In genomic region chr12:83826112-83826511, GRCh38 we compare ENCODE assay signal across 9 cellular contexts.
A peak's percentile ranks its signal among the peaks of the same experiment; 100 is the strongest.
DNase-seq lines count a peak whose midpoint lies in the region; ATAC-seq, FAIRE-seq and TF ChIP-seq lines count a peak whose summit lies in the region.
"Had no signal": no experiment of that assay in that cellular context is flagged by ENCODE, and none has a peak within 500 bp of the region (broad histone marks: within the 10 kb centered on the region; RNA-seq: fewer than 3 reads in every experiment).

No MANE protein-coding gene starts in this region.

- no peaks in the 10 kb centered on the region for H3K79me1 ChIP-seq in IMR-90 (ENCODE audit: low read depth in 1 of 2, low read length in 2 of 2)

- dilution Hi-C loops in IMR-90 (cut with HindIII; ENCODE audit: low sequenced_read_pairs, unreplicated experiment): no loop called here

- TF ChIP-seq CTCF in IMR-90 (conservative IDR thresholded peaks at IDR 0.05; ENCODE audit: low read depth, low read length) (peak; percentile 56), HepG2 (CRISPR knock-in tag; IDR thresholded peaks at IDR 0.05) (peak; percentile 38; the same call in 1 of the 2 replicates)

- H3K9me1 ChIP-seq in IMR-90 (ENCODE audit: insufficient read depth, low read length): no peaks in the 10 kb centered on the region

- H4K8ac ChIP-seq in IMR-90 (ENCODE audit: low read depth in 2 of 2, low read length in 2 of 2): no peak overlapping the region

- CTCF ChIA-PET in IMR-90 (lab: Yijun Ruan, JAX) (interaction anchor here (0.6 to 1.5 kb wide), 5 partner anchors 570 to 1140 kb away, joined by 3 to 5 read pairs (median 3); no protein-coding TSS in a partner anchor), HepG2 (lab: Yijun Ruan, JAX; ENCODE audit: low intra/inter-chr PET ratio, low total read pairs) (no interaction called here)

- TF ChIP-seq RAD21 in IMR-90 (IDR thresholded peaks at IDR 0.05; ENCODE audit: low read length) (peak; percentile 52), HepG2 (CRISPR knock-in tag; IDR thresholded peaks at IDR 0.05) (no peak)

- POLR2A ChIA-PET in IMR-90 (lab: Charles Lee; ENCODE audit: unreplicated experiment): no interaction called here
- POLR2A ChIA-PET in HepG2 (lab: Yijun Ruan, JAX): no interaction called here

- no peaks in the 10 kb centered on the region for H3K36me3 Mint-ChIP-seq in activated naive CD8-positive, alpha-beta T cell treated with anti-CD3 and anti-CD28 coated beads, Interleukin-2, amount 50 U/mL, for 24 hours (ENCODE audit: low read depth)

- H3K4me2 ChIP-seq in IMR-90 (ENCODE audit: low read depth, low read length) (no peak overlapping the region), HepG2 (ENCODE audit: low read depth, low read length) (no peak overlapping the region)

- no peak for FAIRE-seq in HepG2 (lab: Jason Lieb, UNC)

- H4K5ac ChIP-seq in IMR-90 (ENCODE audit: low read depth, low read length): no peak overlapping the region

- H3K27me3 Mint-ChIP-seq in activated naive CD8-positive, alpha-beta T cell treated with anti-CD3 and anti-CD28 coated beads, Interleukin-2, amount 50 U/mL, for 24 hours: no peaks in the 10 kb centered on the region
- H3K27me3 Mint-ChIP-seq: dendritic cell treated with granulocyte-macrophage colony-stimulating factor and Interleukin-4, amounts not matched to agents 40 ng/mL and 50 ng/mL, for 4 days had no signal

- TF ChIP-seq POLR2A in IMR-90 (IDR thresholded peaks at IDR 0.05; ENCODE audit: low read depth, low read length) (no peak), HepG2 (IDR thresholded peaks at IDR 0.05; ENCODE audit: insufficient read depth in 1 of 2, low read depth in 2 of 2, low read length in 2 of 2) (no peak)

- H3K4me3 ChIP-seq in IMR-90 (ENCODE audit: insufficient read depth, low read depth, low read length) (no peak overlapping the region), HepG2 (replicated peaks in 1 of 3; ENCODE audit: insufficient read depth in 1 of 3, low read depth in 2 of 3, low read length in 3 of 3) (no peak overlapping the region)

- no peak overlapping the region for H2BK120ac ChIP-seq in IMR-90 (ENCODE audit: low read depth, low read length)

- H3K4me1 Mint-ChIP-seq in activated naive CD8-positive, alpha-beta T cell treated with anti-CD3 and anti-CD28 coated beads, Interleukin-2, amount 50 U/mL, for 24 hours: no peaks in the 10 kb centered on the region

- no peak overlapping the region for H3K23ac ChIP-seq in IMR-90 (ENCODE audit: low read depth, low read length)

- H4K91ac ChIP-seq in IMR-90 (ENCODE audit: insufficient read depth, low read depth, low read length): no peak overlapping the region

- TF ChIP-seq EP300 in HepG2 (IDR thresholded peaks at IDR 0.05; ENCODE audit: low read depth in 2 of 2, low read length in 2 of 2) (no peak), HepG2 (CRISPR knock-in tag; IDR thresholded peaks at IDR 0.05; ENCODE audit: borderline replicate concordance) (no peak)

- no peak overlapping the region; the same call in 1 of the 2 replicates for H2BK20ac ChIP-seq in IMR-90 (ENCODE audit: low read depth, low read length)

- no peak overlapping the region for H3K4ac ChIP-seq in IMR-90 (ENCODE audit: low read depth, low read length)

- intact Hi-C loops in IMR-90 (cut with micrococcal nuclease): loop anchor here (1.0 kb wide), 4 partner anchors 572 to 1140 kb away; partner anchors contain the start of gene TMTC2
- intact Hi-C loops in HepG2 (cut with micrococcal nuclease; ENCODE audit: unreplicated experiment): loop anchor here (1.0 kb wide), 1 partner anchor 677 kb away; no protein-coding TSS in a partner anchor

- ATAC-seq in GM21723 (IDR thresholded peaks at IDR 0.05; ENCODE audit: unreplicated experiment) (peak; percentile 87), IMR-90 (ENCODE audit: low read depth) (peak; percentile 89), HepG2 (peak; percentile 62)
- ATAC-seq in activated naive CD8-positive, alpha-beta T cell treated with anti-CD3 and anti-CD28 coated beads, Interleukin-2, amount 50 U/mL, for 24 hours: peak; percentile 61

- no peak overlapping the region for H3K14ac ChIP-seq in IMR-90 (replicated peaks; ENCODE audit: low read depth, low read length)

- no TSS peak for BruUV-seq in IMR-90 (replicated peaks; lab: Mats Ljungman, UMichigan)
- BruUV-seq in HepG2 (replicated peaks; lab: Mats Ljungman, UMichigan): no TSS peak

- no peak overlapping the region for H3K56ac ChIP-seq in IMR-90 (ENCODE audit: extremely low read depth, insufficient read depth, low read length)

- DNase-seq in activated naive CD4-positive, alpha-beta T cell treated with Interleukin-2 at 50 U/mL for 16 hours: peak; percentile 3
- DNase-seq in activated naive CD4-positive, alpha-beta T cell (lab: John Stamatoyannopoulos, UW): no peak
- peak; percentile 28 for DNase-seq in IMR-90
- peak; percentile 39 for DNase-seq in activated naive CD8-positive, alpha-beta T cell treated with anti-CD3 and anti-CD28 coated beads, Interleukin-2, amount 50 U/mL, for 24 hours
- no peak for DNase-seq in HepG2 (ENCODE audit: low spot score)
- no peak for DNase-seq in cortex of kidney (lab: John Stamatoyannopoulos, UW)
- DNase-seq in dermis blood vessel endothelial cell: no peak

- H2BK5ac ChIP-seq in IMR-90 (ENCODE audit: low read depth, low read length, poor library complexity, severe bottlenecking): no peak overlapping the region

- H3K9me3 Mint-ChIP-seq in activated naive CD8-positive, alpha-beta T cell treated with anti-CD3 and anti-CD28 coated beads, Interleukin-2, amount 50 U/mL, for 24 hours: no peaks in the 10 kb centered on the region
- H3K9me3 Mint-ChIP-seq: dendritic cell treated with granulocyte-macrophage colony-stimulating factor and Interleukin-4, amounts not matched to agents 40 ng/mL and 50 ng/mL, for 4 days had no signal

- H2AFZ ChIP-seq in IMR-90 (replicated peaks; ENCODE audit: low read length, poor library complexity): no peak overlapping the region
- H2AFZ ChIP-seq in HepG2 (ENCODE audit: low read length): no peak overlapping the region

- H3K36me3 ChIP-seq in IMR-90 (ENCODE audit: control insufficient read depth, insufficient read depth, low read length) (no peaks in the 10 kb centered on the region), HepG2 (replicated peaks in 1 of 2; ENCODE audit: control insufficient read depth in 1 of 2, insufficient read depth in 2 of 2, low read length in 2 of 2) (no peaks in the 10 kb centered on the region)

- H2AK9ac ChIP-seq in IMR-90 (replicated peaks; ENCODE audit: low read depth, low read length, poor library complexity): no peak overlapping the region

- H3K9ac ChIP-seq in IMR-90 (ENCODE audit: low read depth, low read length): no peak overlapping the region
- no peak overlapping the region for H3K9ac ChIP-seq in HepG2 (ENCODE audit: insufficient read depth, low read depth, low read length)

- H3K9me3 ChIP-seq in IMR-90 (ENCODE audit: control insufficient read depth, insufficient read depth, low read length): no peaks in the 10 kb centered on the region
- H3K9me3 ChIP-seq in HepG2 (ENCODE audit: low read length): peaks cover 20% of the 10 kb centered on the region

- in situ Hi-C loops in IMR-90 (cut with MboI; ENCODE audit: low sequenced_read_pairs) (loop anchor here (10.0 kb wide), 1 partner anchor 569 kb away; no protein-coding TSS in a partner anchor), HepG2 (cut with HindIII; ENCODE audit: extremely low pct_ligation_motif_present, low pct_unique_long_range_greater_than_20kb) (no loop called here)

- H2AK5ac ChIP-seq in IMR-90 (ENCODE audit: low read depth, low read length): no peak overlapping the region

- no peak overlapping the region for H3K18ac ChIP-seq in IMR-90 (ENCODE audit: low read depth, low read length)

- no peaks in the 10 kb centered on the region for H3K4me1 ChIP-seq in IMR-90 (ENCODE audit: control insufficient read depth, insufficient read depth, low read length)
- H3K4me1 ChIP-seq in HepG2 (ENCODE audit: insufficient read depth, low read length): no peaks in the 10 kb centered on the region

- H3K79me2 ChIP-seq in HepG2 (ENCODE audit: insufficient read depth, low read length): no peaks in the 10 kb centered on the region

- H3K27ac ChIP-seq in IMR-90 (ENCODE audit: insufficient read depth, low read length) (no peak overlapping the region), HepG2 (ENCODE audit: extremely low read length, insufficient read depth, low read length) (no peak overlapping the region)

- H4K20me1 ChIP-seq in IMR-90 (ENCODE audit: insufficient read depth, low read length) (no peaks in the 10 kb centered on the region), HepG2 (ENCODE audit: insufficient read depth, low read length) (no peaks in the 10 kb centered on the region)

- H3K27ac Mint-ChIP-seq in activated naive CD8-positive, alpha-beta T cell treated with anti-CD3 and anti-CD28 coated beads, Interleukin-2, amount 50 U/mL, for 24 hours: no peak overlapping the region
- H3K27ac Mint-ChIP-seq: dendritic cell treated with granulocyte-macrophage colony-stimulating factor and Interleukin-4, amounts not matched to agents 40 ng/mL and 50 ng/mL, for 4 days had no signal

- H3K4me3 Mint-ChIP-seq in activated naive CD8-positive, alpha-beta T cell treated with anti-CD3 and anti-CD28 coated beads, Interleukin-2, amount 50 U/mL, for 24 hours: no peak overlapping the region
- H3K4me3 Mint-ChIP-seq: dendritic cell treated with granulocyte-macrophage colony-stimulating factor and Interleukin-4, amounts not matched to agents 40 ng/mL and 50 ng/mL, for 4 days had no signal

- H3K27me3 ChIP-seq in IMR-90 (ENCODE audit: control insufficient read depth, insufficient read depth, low read length) (no peaks in the 10 kb centered on the region), HepG2 (ENCODE audit: control insufficient read depth in 1 of 2, insufficient read depth in 2 of 2, low read length in 2 of 2) (no peaks in the 10 kb centered on the region)

- no peak overlapping the region for H2BK15ac ChIP-seq in IMR-90 (ENCODE audit: low read depth, low read length)

TF ChIP-seq in IMR-90, 13 proteins besides CTCF, POLR2A, EP300 and RAD21:
- no peak for TF ChIP-seq RFX5 (IDR thresholded peaks at IDR 0.05; ENCODE audit: low read depth, low read length)
- peak; percentile 33; the same call in 1 of the 2 replicates for TF ChIP-seq SMC3 (IDR thresholded peaks at IDR 0.05; ENCODE audit: low read depth, low read length)

TF ChIP-seq in HepG2, 621 proteins besides CTCF, POLR2A, EP300 and RAD21 (continues in another document):
- no peak for TF ChIP-seq ZNF274 (CRISPR knock-in tag; IDR thresholded peaks at IDR 0.05)
- TF ChIP-seq ZNF138 (CRISPR knock-in tag; IDR thresholded peaks at IDR 0.05; ENCODE audit: low read depth): no peak
- no peak for TF ChIP-seq MTF1 (CRISPR knock-in tag; IDR thresholded peaks at IDR 0.05)
- TF ChIP-seq ZNF326 (CRISPR knock-in tag; IDR thresholded peaks at IDR 0.05; ENCODE audit: borderline replicate concordance): no peak
- no peak for TF ChIP-seq ZNF703 (CRISPR knock-in tag; IDR thresholded peaks at IDR 0.05; ENCODE audit: borderline replicate concordance)
- no peak for TF ChIP-seq MED8 (CRISPR knock-in tag; IDR thresholded peaks at IDR 0.05; ENCODE audit: insufficient replicate concordance)
- TF ChIP-seq GATA4 (IDR thresholded peaks at IDR 0.05; ENCODE audit: borderline replicate concordance, low read depth): no peak
- no peak for TF ChIP-seq SIN3B (IDR thresholded peaks at IDR 0.05; ENCODE audit: low read length)

Comparison
In these comparisons a context has a peak if more than half of its experiments do, and no peak if none do; other contexts are left out.
1. DNase-seq: peak in activated naive CD4-positive, alpha-beta T cell treated with Interleukin-2 at 50 U/mL for 16 hours (single experiment), IMR-90 (single experiment) and activated naive CD8-positive, alpha-beta T cell treated with anti-CD3 and anti-CD28 coated beads, Interleukin-2, amount 50 U/mL, for 24 hours (single experiment); none in activated naive CD4-positive, alpha-beta T cell (0 of 4), HepG2 (single experiment), cortex of kidney (single experiment) and dermis blood vessel endothelial cell (single experiment).
2. Peak in every context shown above with its lines, with median percentiles within 50 percentile points of each other: ATAC-seq.